Comparison of ENCODE assay signal across 1 cellular context in the genomic region with DNA sequence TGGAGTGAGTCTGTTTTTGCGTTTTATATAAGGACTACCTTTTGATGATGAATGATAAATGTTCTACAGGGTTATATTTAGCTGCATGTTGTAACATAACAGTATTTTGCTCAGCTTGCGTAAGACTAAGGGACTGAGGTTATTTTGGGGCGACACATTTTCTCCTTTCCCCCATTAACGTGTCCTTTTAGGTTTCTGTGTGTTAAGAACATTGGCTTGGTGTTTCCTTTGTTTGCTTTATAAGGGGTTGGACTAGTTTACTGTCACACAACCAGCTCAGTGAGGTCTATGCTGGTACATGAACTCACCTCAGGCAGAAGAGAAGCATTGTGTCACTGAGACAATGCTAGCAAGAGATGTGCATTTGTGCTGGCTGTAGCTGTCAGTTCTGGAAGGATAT.
TF ChIP-seq lines count a peak whose summit lies in the region.

No MANE protein-coding gene starts in this region.

TF ChIP-seq in GM23338, 12 proteins besides CTCF, POLR2A, EP300 and RAD21:
- TF ChIP-seq STAT1 (IDR thresholded peaks at IDR 0.05; ENCODE audit: unreplicated experiment) (no peak), ZNF114 (CRISPR knock-in tag; IDR thresholded peaks at IDR 0.05) (no peak), CREB1 (CRISPR knock-in tag; IDR thresholded peaks at IDR 0.05; ENCODE audit: low read depth) (no peak), NANOG (IDR thresholded peaks at IDR 0.05; ENCODE audit: borderline replicate concordance) (no peak), JUNB (IDR thresholded peaks at IDR 0.05; ENCODE audit: unreplicated experiment) (no peak), EZH2phosphoT487 (IDR thresholded peaks at IDR 0.05; ENCODE audit: unreplicated experiment) (no peak), POLR2AphosphoS5 (IDR thresholded peaks at IDR 0.05; ENCODE audit: low read depth) (no peak), ZNF331 (CRISPR knock-in tag; IDR thresholded peaks at IDR 0.05; ENCODE audit: low read depth) (no peak), EZH2 (IDR thresholded peaks at IDR 0.05; ENCODE audit: low read depth, unreplicated experiment) (no peak)
- TF ChIP-seq, protein P1, sequence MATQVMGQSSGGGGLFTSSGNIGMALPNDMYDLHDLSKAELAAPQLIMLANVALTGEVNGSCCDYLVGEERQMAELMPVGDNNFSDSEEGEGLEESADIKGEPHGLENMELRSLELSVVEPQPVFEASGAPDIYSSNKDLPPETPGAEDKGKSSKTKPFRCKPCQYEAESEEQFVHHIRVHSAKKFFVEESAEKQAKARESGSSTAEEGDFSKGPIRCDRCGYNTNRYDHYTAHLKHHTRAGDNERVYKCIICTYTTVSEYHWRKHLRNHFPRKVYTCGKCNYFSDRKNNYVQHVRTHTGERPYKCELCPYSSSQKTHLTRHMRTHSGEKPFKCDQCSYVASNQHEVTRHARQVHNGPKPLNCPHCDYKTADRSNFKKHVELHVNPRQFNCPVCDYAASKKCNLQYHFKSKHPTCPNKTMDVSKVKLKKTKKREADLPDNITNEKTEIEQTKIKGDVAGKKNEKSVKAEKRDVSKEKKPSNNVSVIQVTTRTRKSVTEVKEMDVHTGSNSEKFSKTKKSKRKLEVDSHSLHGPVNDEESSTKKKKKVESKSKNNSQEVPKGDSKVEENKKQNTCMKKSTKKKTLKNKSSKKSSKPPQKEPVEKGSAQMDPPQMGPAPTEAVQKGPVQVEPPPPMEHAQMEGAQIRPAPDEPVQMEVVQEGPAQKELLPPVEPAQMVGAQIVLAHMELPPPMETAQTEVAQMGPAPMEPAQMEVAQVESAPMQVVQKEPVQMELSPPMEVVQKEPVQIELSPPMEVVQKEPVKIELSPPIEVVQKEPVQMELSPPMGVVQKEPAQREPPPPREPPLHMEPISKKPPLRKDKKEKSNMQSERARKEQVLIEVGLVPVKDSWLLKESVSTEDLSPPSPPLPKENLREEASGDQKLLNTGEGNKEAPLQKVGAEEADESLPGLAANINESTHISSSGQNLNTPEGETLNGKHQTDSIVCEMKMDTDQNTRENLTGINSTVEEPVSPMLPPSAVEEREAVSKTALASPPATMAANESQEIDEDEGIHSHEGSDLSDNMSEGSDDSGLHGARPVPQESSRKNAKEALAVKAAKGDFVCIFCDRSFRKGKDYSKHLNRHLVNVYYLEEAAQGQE (IDR thresholded peaks at IDR 0.05; ENCODE audit: unreplicated experiment), result no peak
- TF ChIP-seq, protein P2, sequence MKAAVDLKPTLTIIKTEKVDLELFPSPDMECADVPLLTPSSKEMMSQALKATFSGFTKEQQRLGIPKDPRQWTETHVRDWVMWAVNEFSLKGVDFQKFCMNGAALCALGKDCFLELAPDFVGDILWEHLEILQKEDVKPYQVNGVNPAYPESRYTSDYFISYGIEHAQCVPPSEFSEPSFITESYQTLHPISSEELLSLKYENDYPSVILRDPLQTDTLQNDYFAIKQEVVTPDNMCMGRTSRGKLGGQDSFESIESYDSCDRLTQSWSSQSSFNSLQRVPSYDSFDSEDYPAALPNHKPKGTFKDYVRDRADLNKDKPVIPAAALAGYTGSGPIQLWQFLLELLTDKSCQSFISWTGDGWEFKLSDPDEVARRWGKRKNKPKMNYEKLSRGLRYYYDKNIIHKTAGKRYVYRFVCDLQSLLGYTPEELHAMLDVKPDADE (IDR thresholded peaks at IDR 0.05), result no peak
- TF ChIP-seq, protein P3, sequence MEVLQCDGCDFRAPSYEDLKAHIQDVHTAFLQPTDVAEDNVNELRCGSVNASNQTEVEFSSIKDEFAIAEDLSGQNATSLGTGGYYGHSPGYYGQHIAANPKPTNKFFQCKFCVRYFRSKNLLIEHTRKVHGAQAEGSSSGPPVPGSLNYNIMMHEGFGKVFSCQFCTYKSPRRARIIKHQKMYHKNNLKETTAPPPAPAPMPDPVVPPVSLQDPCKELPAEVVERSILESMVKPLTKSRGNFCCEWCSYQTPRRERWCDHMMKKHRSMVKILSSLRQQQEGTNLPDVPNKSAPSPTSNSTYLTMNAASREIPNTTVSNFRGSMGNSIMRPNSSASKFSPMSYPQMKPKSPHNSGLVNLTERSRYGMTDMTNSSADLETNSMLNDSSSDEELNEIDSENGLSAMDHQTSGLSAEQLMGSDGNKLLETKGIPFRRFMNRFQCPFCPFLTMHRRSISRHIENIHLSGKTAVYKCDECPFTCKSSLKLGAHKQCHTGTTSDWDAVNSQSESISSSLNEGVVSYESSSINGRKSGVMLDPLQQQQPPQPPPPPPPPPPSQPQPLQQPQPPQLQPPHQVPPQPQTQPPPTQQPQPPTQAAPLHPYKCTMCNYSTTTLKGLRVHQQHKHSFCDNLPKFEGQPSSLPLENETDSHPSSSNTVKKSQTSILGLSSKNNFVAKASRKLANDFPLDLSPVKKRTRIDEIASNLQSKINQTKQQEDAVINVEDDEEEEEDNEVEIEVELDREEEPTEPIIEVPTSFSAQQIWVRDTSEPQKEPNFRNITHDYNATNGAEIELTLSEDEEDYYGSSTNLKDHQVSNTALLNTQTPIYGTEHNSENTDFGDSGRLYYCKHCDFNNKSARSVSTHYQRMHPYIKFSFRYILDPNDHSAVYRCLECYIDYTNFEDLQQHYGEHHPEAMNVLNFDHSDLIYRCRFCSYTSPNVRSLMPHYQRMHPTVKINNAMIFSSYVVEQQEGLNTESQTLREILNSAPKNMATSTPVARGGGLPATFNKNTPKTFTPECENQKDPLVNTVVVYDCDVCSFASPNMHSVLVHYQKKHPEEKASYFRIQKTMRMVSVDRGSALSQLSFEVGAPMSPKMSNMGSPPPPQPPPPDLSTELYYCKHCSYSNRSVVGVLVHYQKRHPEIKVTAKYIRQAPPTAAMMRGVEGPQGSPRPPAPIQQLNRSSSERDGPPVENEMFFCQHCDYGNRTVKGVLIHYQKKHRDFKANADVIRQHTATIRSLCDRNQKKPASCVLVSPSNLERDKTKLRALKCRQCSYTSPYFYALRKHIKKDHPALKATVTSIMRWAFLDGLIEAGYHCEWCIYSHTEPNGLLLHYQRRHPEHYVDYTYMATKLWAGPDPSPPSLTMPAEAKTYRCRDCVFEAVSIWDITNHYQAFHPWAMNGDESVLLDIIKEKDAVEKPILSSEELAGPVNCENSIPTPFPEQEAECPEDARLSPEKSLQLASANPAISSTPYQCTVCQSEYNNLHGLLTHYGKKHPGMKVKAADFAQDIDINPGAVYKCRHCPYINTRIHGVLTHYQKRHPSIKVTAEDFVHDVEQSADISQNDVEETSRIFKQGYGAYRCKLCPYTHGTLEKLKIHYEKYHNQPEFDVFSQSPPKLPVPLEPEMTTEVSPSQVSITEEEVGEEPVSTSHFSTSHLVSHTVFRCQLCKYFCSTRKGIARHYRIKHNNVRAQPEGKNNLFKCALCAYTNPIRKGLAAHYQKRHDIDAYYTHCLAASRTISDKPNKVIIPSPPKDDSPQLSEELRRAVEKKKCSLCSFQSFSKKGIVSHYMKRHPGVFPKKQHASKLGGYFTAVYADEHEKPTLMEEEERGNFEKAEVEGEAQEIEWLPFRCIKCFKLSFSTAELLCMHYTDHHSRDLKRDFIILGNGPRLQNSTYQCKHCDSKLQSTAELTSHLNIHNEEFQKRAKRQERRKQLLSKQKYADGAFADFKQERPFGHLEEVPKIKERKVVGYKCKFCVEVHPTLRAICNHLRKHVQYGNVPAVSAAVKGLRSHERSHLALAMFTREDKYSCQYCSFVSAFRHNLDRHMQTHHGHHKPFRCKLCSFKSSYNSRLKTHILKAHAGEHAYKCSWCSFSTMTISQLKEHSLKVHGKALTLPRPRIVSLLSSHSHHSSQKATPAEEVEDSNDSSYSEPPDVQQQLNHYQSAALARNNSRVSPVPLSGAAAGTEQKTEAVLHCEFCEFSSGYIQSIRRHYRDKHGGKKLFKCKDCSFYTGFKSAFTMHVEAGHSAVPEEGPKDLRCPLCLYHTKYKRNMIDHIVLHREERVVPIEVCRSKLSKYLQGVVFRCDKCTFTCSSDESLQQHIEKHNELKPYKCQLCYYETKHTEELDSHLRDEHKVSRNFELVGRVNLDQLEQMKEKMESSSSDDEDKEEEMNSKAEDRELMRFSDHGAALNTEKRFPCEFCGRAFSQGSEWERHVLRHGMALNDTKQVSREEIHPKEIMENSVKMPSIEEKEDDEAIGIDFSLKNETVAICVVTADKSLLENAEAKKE (CRISPR knock-in tag; IDR thresholded peaks at IDR 0.05), result no peak
